26 cellular contexts compared by ENCODE assay signal in genomic region chr7:22476822-22477221, GRCh38. TPM values are rescaled to one million over a fixed set of nuclear protein-coding genes. Genes with fewer than 3 reads are reported as not detected.
"Had no signal": no experiment of that assay in that cellular context is flagged by ENCODE, and none has a peak within 500 bp of the region (broad histone marks: within the 10 kb centered on the region; RNA-seq: fewer than 3 reads in every experiment).

No MANE protein-coding gene starts in this region.

- H3K79me2 ChIP-seq: hepatocyte had no signal

- H3K4me2 ChIP-seq: hepatocyte, smooth muscle cell had no signal

- H3K9me3 Mint-ChIP-seq: dendritic cell treated with granulocyte-macrophage colony-stimulating factor and Interleukin-4, amounts not matched to agents 40 ng/mL and 50 ng/mL, for 4 days; stimulated activated effector memory CD8-positive, alpha-beta T cell treated with anti-CD3 and anti-CD28 coated beads, Interleukin-12 subunit alpha, Interleukin-12 subunit beta, amount 100 ng/mL, for 72 hours had no signal

- DNase-seq: colonic mucosa; effector CD8-positive, alpha-beta T cell; foreskin keratinocyte; heart left ventricle; kidney; left cardiac atrium; left lung; mesenchymal stem cell; midbrain; naive thymus-derived CD4-positive, alpha-beta T cell; nephron progenitor cell; pancreas; stimulated activated CD4-positive, alpha-beta T cell treated with anti-CD3 and anti-CD28 coated beads, Interleukin-2, amount 100 ng/mL, for 24 hours; stimulated activated CD4-positive, alpha-beta T cell treated with anti-CD3 and anti-CD28 coated beads, Interleukin-4, amount 100 ng/mL, for 24 hours; stimulated activated naive CD4-positive, alpha-beta T cell treated with Interleukin-2 at 50 U/mL for 16 hours; stomach; tibial artery; upper lobe of left lung had no signal

- H2AFZ ChIP-seq: hepatocyte had no signal

- H3K36me3 Mint-ChIP-seq: naive thymus-derived CD4-positive, alpha-beta T cell; stimulated activated effector memory CD8-positive, alpha-beta T cell treated with anti-CD3 and anti-CD28 coated beads, Interleukin-12 subunit alpha, Interleukin-12 subunit beta, amount 100 ng/mL, for 72 hours had no signal

- H3K27ac Mint-ChIP-seq: dendritic cell treated with granulocyte-macrophage colony-stimulating factor and Interleukin-4, amounts not matched to agents 40 ng/mL and 50 ng/mL, for 4 days; naive thymus-derived CD4-positive, alpha-beta T cell; nephron progenitor cell; stimulated activated effector memory CD8-positive, alpha-beta T cell treated with anti-CD3 and anti-CD28 coated beads, Interleukin-12 subunit alpha, Interleukin-12 subunit beta, amount 100 ng/mL, for 72 hours had no signal

- H3K4me1 Mint-ChIP-seq: stimulated activated effector memory CD8-positive, alpha-beta T cell treated with anti-CD3 and anti-CD28 coated beads, Interleukin-12 subunit alpha, Interleukin-12 subunit beta, amount 100 ng/mL, for 72 hours had no signal

- H3K27ac ChIP-seq: colonic mucosa, esophagus muscularis mucosa, foreskin keratinocyte, gastroesophageal sphincter, heart left ventricle, hepatocyte, left lung, neutrophil, pancreas, stomach, tibial artery, upper lobe of left lung had no signal

- H3K9me3 ChIP-seq: colonic mucosa, esophagus muscularis mucosa, gastroesophageal sphincter, heart left ventricle, left lung, neutrophil, pancreas, stomach, tibial artery, upper lobe of left lung had no signal

- H3K4me3 Mint-ChIP-seq: dendritic cell treated with granulocyte-macrophage colony-stimulating factor and Interleukin-4, amounts not matched to agents 40 ng/mL and 50 ng/mL, for 4 days; naive thymus-derived CD4-positive, alpha-beta T cell; nephron progenitor cell; stimulated activated effector memory CD8-positive, alpha-beta T cell treated with anti-CD3 and anti-CD28 coated beads, Interleukin-12 subunit alpha, Interleukin-12 subunit beta, amount 100 ng/mL, for 72 hours had no signal

- H3K27me3 ChIP-seq: colonic mucosa, esophagus muscularis mucosa, foreskin keratinocyte, gastroesophageal sphincter, hepatocyte, left lung, pancreas, stomach, tibial artery, upper lobe of left lung had no signal

- H3K4me1 ChIP-seq: colonic mucosa, foreskin keratinocyte, gastroesophageal sphincter, pancreas, tibial artery had no signal

- H3K4me3 ChIP-seq: colonic mucosa, esophagus muscularis mucosa, gastroesophageal sphincter, heart left ventricle, hepatocyte, left lung, pancreas, smooth muscle cell, stomach, tibial artery, upper lobe of left lung had no signal

- H3K36me3 ChIP-seq: colonic mucosa, esophagus muscularis mucosa, gastroesophageal sphincter, heart left ventricle, left lung, neutrophil, pancreas, stomach, tibial artery, upper lobe of left lung had no signal

RNA-seq across cellular contexts. Expression of gene STEAP1B, which starts 23.2 kb away (rescaled TPM):
- total RNA-seq: hepatocyte, mucosa of gallbladder, pancreas had no signal
- polyA plus RNA-seq: naive thymus-derived CD4-positive, alpha-beta T cell; pancreas; smooth muscle cell had no signal
